13 cellular contexts compared by ENCODE assay signal in the genomic region with DNA sequence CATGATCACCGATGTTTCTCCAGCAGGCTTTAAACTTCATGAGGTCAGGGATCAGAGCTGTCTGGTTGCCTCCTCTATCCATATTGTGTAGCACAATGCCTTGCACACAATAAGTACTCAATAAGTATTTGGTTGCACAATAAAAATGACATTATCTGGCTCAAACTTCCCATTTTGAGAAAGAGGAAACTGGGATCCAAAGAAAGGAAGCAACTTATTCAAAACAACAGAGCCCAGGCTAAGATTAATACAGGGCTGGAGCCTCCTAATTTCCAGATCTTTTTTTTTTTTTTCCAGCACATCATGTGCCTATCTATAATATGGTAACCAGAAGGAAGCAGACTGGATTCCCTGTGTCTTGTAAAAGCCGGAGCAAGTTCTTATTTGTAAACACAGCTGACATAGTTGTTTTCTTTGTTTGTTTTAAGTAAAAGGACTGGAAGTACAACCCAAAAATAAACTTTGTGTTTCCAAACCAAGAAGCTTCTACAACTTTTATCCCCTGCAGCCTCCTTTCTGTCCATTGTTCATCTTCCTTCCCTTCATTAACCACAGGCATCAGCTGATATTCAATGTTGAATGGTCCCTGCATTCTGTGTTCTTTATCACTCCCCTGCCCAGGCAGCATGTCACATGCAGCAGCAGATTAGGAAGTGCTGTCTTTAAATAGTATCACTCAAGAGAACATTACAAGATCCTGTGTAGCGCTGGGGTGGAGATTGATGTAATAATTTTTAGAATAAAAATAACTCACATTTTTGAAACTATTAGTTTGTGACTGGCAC.
DNase-seq lines count a peak whose midpoint lies in the region; ATAC-seq and TF ChIP-seq lines count a peak whose summit lies in the region.
"Had no signal": no experiment of that assay in that cellular context is flagged by ENCODE, and none has a peak within 500 bp of the region (broad histone marks: within the 10 kb centered on the region; RNA-seq: fewer than 3 reads in every experiment).

No MANE protein-coding gene starts in this region.

- H3K4me3 ChIP-seq in adrenal gland = no peak overlapping the region
- no peak overlapping the region for H3K4me3 ChIP-seq in heart right ventricle
- no peak overlapping the region for H3K4me3 ChIP-seq in prostate gland
- H3K4me3 ChIP-seq in MM.1S (ENCODE audit: low read length) = no peak overlapping the region
- H3K4me3 ChIP-seq: body of pancreas had no signal

- H3K27ac Mint-ChIP-seq in CD14-positive monocyte = peak overlapping the region; percentile 80 to 95 (median 92)
- H3K27ac Mint-ChIP-seq: IgD-negative memory B cell had no signal

- H4K20me1 ChIP-seq in MM.1S (ENCODE audit: insufficient read depth, low read length) = no peaks in the 10 kb centered on the region

- no peak overlapping the region for H3K4me2 ChIP-seq in MM.1S (ENCODE audit: low read depth, low read length)

- no peaks in the 10 kb centered on the region for H3K79me2 ChIP-seq in MM.1S (ENCODE audit: low read length)

- H3K9me2 ChIP-seq in MM.1S (replicated peaks; ENCODE audit: insufficient read depth, low read length) = no peaks in the 10 kb centered on the region

- H3K9me3 ChIP-seq in adrenal gland (replicated peaks in 1 of 3) (no peaks in the 10 kb centered on the region), heart right ventricle (no peaks in the 10 kb centered on the region), prostate gland (no peaks in the 10 kb centered on the region), MM.1S (replicated peaks; ENCODE audit: insufficient read depth, low read length) (no peaks in the 10 kb centered on the region)
- H3K9me3 ChIP-seq: body of pancreas had no signal

- DNase-seq in CD14-positive monocyte (ENCODE audit: low spot score) (no peak), adrenal gland (peak in 2 of 7 donors; percentile 27 to 39), heart right ventricle (peak in 1 of 2 donors; percentile 57), prostate gland (ENCODE audit: low spot score) (no peak), MM.1S (no peak), ureter (ENCODE audit: low spot score) (no peak), DMS53 treated with DMSO at 0.1 percent for 48 hours (lab: John Stamatoyannopoulos, UW; ENCODE audit: unreplicated experiment) (no peak)
- DNase-seq in activated T-cell treated with anti-CD3 and anti-CD28 coated beads, Interleukin-2, amount 50 U/mL, for 48 hours = no peak
- DNase-seq: activated CD8-positive, alpha-beta memory T cell treated with anti-CD3 and anti-CD28 coated beads, Interleukin-2, amount 50 U/mL, for 48 hours; posterior cingulate gyrus; stimulated activated CD8-positive, alpha-beta memory T cell treated with anti-CD3 and anti-CD28 coated beads, Interleukin-4, amount 100 ng/mL, for 48 hours had no signal

- H3K36me3 Mint-ChIP-seq in CD14-positive monocyte = peaks cover 4 to 9% of the 10 kb centered on the region in 2 donors

- no peak overlapping the region for H3K9ac ChIP-seq in MM.1S (ENCODE audit: low read length)

- peak; percentile 84 to 95 (median 94) for ATAC-seq in heart right ventricle
- ATAC-seq: body of pancreas had no signal

- TF ChIP-seq POLR2A in adrenal gland (IDR thresholded peaks at IDR 0.05) (no peak), prostate gland (IDR thresholded peaks at IDR 0.05) (no peak)

- H3K4me1 ChIP-seq in adrenal gland (replicated peaks in 1 of 2) (peaks cover 11 to 25% of the 10 kb centered on the region in 2 donors), heart right ventricle (peaks cover 4 to 47% (median 37%) of the 10 kb centered on the region in 9 donors), prostate gland (replicated peaks) (peaks cover 4% of the 10 kb centered on the region), MM.1S (ENCODE audit: low read length) (no peaks in the 10 kb centered on the region)

- H3F3A ChIP-seq in MM.1S (ENCODE audit: insufficient read depth, low read length) = no peaks in the 10 kb centered on the region

- H2AFZ ChIP-seq in MM.1S (ENCODE audit: low read length) = no peak overlapping the region

- peaks cover 0 to 3% (median 0%) of the 10 kb centered on the region in 3 donors for H3K27me3 Mint-ChIP-seq in CD14-positive monocyte (ENCODE audit: low read depth in 3 of 3)
- H3K27me3 Mint-ChIP-seq: IgD-negative memory B cell had no signal

- no peaks in the 10 kb centered on the region for H3K36me3 ChIP-seq in adrenal gland (replicated peaks in 1 of 2)
- no peaks in the 10 kb centered on the region for H3K36me3 ChIP-seq in heart right ventricle
- H3K36me3 ChIP-seq in prostate gland = no peaks in the 10 kb centered on the region
- H3K36me3 ChIP-seq in MM.1S (replicated peaks; ENCODE audit: insufficient read depth, low read length) = no peaks in the 10 kb centered on the region

- peak overlapping the region in 3 of 5 donors; percentile 9 to 74 (median 33) for H3K27ac ChIP-seq in adrenal gland
- peak overlapping the region; percentile 69 to 85 (median 80) for H3K27ac ChIP-seq in heart right ventricle
- peak overlapping the region; percentile 68 to 80 for H3K27ac ChIP-seq in prostate gland
- no peak overlapping the region for H3K27ac ChIP-seq in MM.1S (ENCODE audit: low read length)

- TF ChIP-seq CTCF in CD14-positive monocyte (IDR thresholded peaks at IDR 0.05) (no peak), adrenal gland (IDR thresholded peaks at IDR 0.05) (no peak), heart right ventricle (IDR thresholded peaks at IDR 0.05) (no peak), prostate gland (IDR thresholded peaks at IDR 0.05) (no peak), MM.1S (IDR thresholded peaks at IDR 0.05; ENCODE audit: low read length) (no peak)

- 50 to 59% (median 56%) methylated on average over 3 of the region's 3 CpGs for WGBS in adrenal gland, 4 donors
- WGBS in heart right ventricle, 2 donors = 22 to 30% methylated on average over 3 of the region's 3 CpGs
- WGBS in prostate gland = 38% methylated on average over 3 of the region's 3 CpGs

- peaks cover 30% of the 10 kb centered on the region for H3K4me1 Mint-ChIP-seq in CD14-positive monocyte
- H3K4me1 Mint-ChIP-seq: IgD-negative memory B cell had no signal

- H3K27me3 ChIP-seq in adrenal gland = no peaks in the 10 kb centered on the region
- no peaks in the 10 kb centered on the region for H3K27me3 ChIP-seq in heart right ventricle
- H3K27me3 ChIP-seq in prostate gland (replicated peaks; ENCODE audit: insufficient read depth) = no peaks in the 10 kb centered on the region
- no peaks in the 10 kb centered on the region for H3K27me3 ChIP-seq in MM.1S (replicated peaks; ENCODE audit: insufficient read depth, low read length)
- H3K27me3 ChIP-seq: body of pancreas had no signal

- intact Hi-C loops in CD14-positive monocyte (cut with micrococcal nuclease) = no loop called here
- intact Hi-C loops in adrenal gland (cut with DNase I) = no loop called here
- intact Hi-C loops in heart right ventricle (cut with DNase I) = loop anchor here in 1 of 10 donors (5.0 kb wide), 1 partner anchor 961 kb away; the partner anchor contains the start of gene JUN
- intact Hi-C loops in prostate gland (cut with DNase I) = no loop called here

- peak overlapping the region; percentile 44 to 77 for H3K4me3 Mint-ChIP-seq in CD14-positive monocyte
- H3K4me3 Mint-ChIP-seq: IgD-negative memory B cell had no signal

- peaks cover 0 to 3% (median 0%) of the 10 kb centered on the region in 7 donors for H3K9me3 Mint-ChIP-seq in CD14-positive monocyte
